In the genomic region with DNA sequence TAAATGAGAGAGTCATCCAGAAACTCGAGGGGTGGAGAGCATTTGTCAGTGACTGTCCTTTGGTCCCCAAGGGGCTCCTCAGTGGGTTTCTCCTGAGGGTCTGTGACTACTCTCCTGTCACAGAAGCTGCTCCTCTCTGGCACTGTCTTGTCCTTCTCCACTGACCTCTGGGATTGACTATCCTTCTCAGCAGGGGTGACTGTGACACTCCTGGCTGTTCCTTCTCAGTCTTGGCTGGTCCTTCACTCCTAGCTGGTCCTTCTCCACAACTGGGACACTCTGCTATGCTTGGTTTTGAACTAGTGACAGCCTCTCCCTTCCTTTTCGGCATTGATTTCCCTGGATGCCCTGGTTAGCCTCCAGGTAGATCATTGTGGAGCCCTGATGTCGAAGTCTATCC, we compare ENCODE assay signal across 19 cellular contexts. TPM values are rescaled to one million over a fixed set of nuclear protein-coding genes. Genes with fewer than 3 reads are reported as not detected.
A peak's percentile ranks its signal among the peaks of the same experiment; 100 is the strongest.
DNase-seq lines count a peak whose midpoint lies in the region; ATAC-seq and TF ChIP-seq lines count a peak whose summit lies in the region.
"Had no signal": no experiment of that assay in that cellular context is flagged by ENCODE, and none has a peak within 500 bp of the region (broad histone marks: within the 10 kb centered on the region; RNA-seq: fewer than 3 reads in every experiment).

No MANE protein-coding gene starts in this region.

- ATAC-seq in heart left ventricle (no peak), left lung (peak; percentile 6), GM19395 (IDR thresholded peaks at IDR 0.05; ENCODE audit: unreplicated experiment) (no peak)
- no peak for ATAC-seq in activated T-cell treated with anti-CD3 and anti-CD28 coated beads, Interleukin-2, amount 50 U/mL, for 4 hours

- peaks cover 46% of the 10 kb centered on the region for H3K4me1 ChIP-seq in cardiac muscle cell (ENCODE audit: low read depth)
- H3K4me1 ChIP-seq in heart left ventricle: peaks cover 0 to 32% (median 20%) of the 10 kb centered on the region in 12 donors
- H3K4me1 ChIP-seq in left lung: peaks cover 0 to 3% of the 10 kb centered on the region in 2 donors
- peaks cover 0 to 22% of the 10 kb centered on the region in 2 donors for H3K4me1 ChIP-seq in thyroid gland
- H3K4me1 ChIP-seq: BLaER1 treated with 17β-estradiol and CSF1 and Interleukin-3, amounts not matched to agents 10 nM and 100 nM had no signal

- WGBS in heart left ventricle, 4 donors: 60 to 66% (median 63%) methylated on average over 3 of the region's 3 CpGs
- 56 to 81% methylated on average over 3 of the region's 3 CpGs for WGBS in thyroid gland, 2 donors

- H3K27ac ChIP-seq in cardiac muscle cell (peak overlapping the region; percentile 99), heart left ventricle (peak overlapping the region in 5 of 12 donors; percentile 43 to 69 (median 61)), left lung (peak overlapping the region in 1 of 2 donors; percentile 26), thyroid gland (peak overlapping the region; percentile 16 to 73 (median 73))
- H3K27ac ChIP-seq: BLaER1 treated with 17β-estradiol and CSF1 and Interleukin-3, amounts not matched to agents 10 nM and 100 nM; GM23248; PC-9 had no signal

- TF ChIP-seq POLR2A in heart left ventricle (IDR thresholded peaks at IDR 0.05): no peak
- TF ChIP-seq POLR2A in thyroid gland (IDR thresholded peaks at IDR 0.05): no peak

- H3K27me3 Mint-ChIP-seq in chondrocyte (ENCODE audit: low read depth): no peaks in the 10 kb centered on the region
- no peaks in the 10 kb centered on the region for H3K27me3 Mint-ChIP-seq in activated T-cell treated with anti-CD3 and anti-CD28 coated beads, Interleukin-2, amount 50 U/mL, for 4 hours (ENCODE audit: low read depth)
- H3K27me3 Mint-ChIP-seq: activated CD4-positive, alpha-beta T cell treated with anti-CD3 and anti-CD28 coated beads, Interleukin-2, amount 10 ng/mL, durations not matched to agents 24 days and 14 days had no signal

- H3K4me3 ChIP-seq in cardiac muscle cell: no peak overlapping the region
- H3K4me3 ChIP-seq in heart left ventricle: no peak overlapping the region
- H3K4me3 ChIP-seq in left lung: no peak overlapping the region
- no peak overlapping the region for H3K4me3 ChIP-seq in thyroid gland (replicated peaks in 1 of 3)
- H3K4me3 ChIP-seq: BLaER1 treated with 17β-estradiol and CSF1 and Interleukin-3, amounts not matched to agents 10 nM and 100 nM; GM23248; PC-9 had no signal

- no peak for TF ChIP-seq CTCF in cardiac muscle cell (IDR thresholded peaks at IDR 0.05; ENCODE audit: low read depth, low read length)
- TF ChIP-seq CTCF in heart left ventricle (IDR thresholded peaks at IDR 0.05): no peak
- TF ChIP-seq CTCF in chondrocyte (IDR thresholded peaks at IDR 0.05): no peak
- no peak for TF ChIP-seq CTCF in left lung (IDR thresholded peaks at IDR 0.05)
- TF ChIP-seq CTCF in thyroid gland (IDR thresholded peaks at IDR 0.05): no peak

- H3K36me3 ChIP-seq in cardiac muscle cell (no peaks in the 10 kb centered on the region), heart left ventricle (peaks cover 0 to 61% (median 34%) of the 10 kb centered on the region in 9 donors), left lung (peaks cover 0 to 81% of the 10 kb centered on the region in 2 donors), thyroid gland (peaks cover 0 to 12% of the 10 kb centered on the region in 2 donors)

- peaks cover 27% of the 10 kb centered on the region for H3K36me3 Mint-ChIP-seq in chondrocyte (ENCODE audit: low read depth)
- H3K36me3 Mint-ChIP-seq in activated T-cell treated with anti-CD3 and anti-CD28 coated beads, Interleukin-2, amount 50 U/mL, for 4 hours (ENCODE audit: insufficient read depth): peaks cover 49% of the 10 kb centered on the region

- intact Hi-C loops in heart left ventricle (cut with DNase I): no loop called here
- intact Hi-C loops in left lung (cut with DNase I): no loop called here
- intact Hi-C loops in thyroid gland (cut with DNase I): no loop called here
- intact Hi-C loops in posterior vena cava (cut with DNase I): no loop called here

- H3K9me3 ChIP-seq in cardiac muscle cell (ENCODE audit: low read depth) (no peaks in the 10 kb centered on the region), heart left ventricle (peaks cover 0 to 12% (median 0%) of the 10 kb centered on the region in 12 donors), left lung (no peaks in the 10 kb centered on the region), thyroid gland (no peaks in the 10 kb centered on the region)

- H3K27ac Mint-ChIP-seq in chondrocyte (ENCODE audit: unreplicated experiment): peak overlapping the region; percentile 37
- H3K27ac Mint-ChIP-seq: activated CD4-positive, alpha-beta T cell treated with anti-CD3 and anti-CD28 coated beads, Interleukin-2, amount 10 ng/mL, durations not matched to agents 24 days and 14 days had no signal

- peaks cover 3% of the 10 kb centered on the region for H3K4me1 Mint-ChIP-seq in chondrocyte (ENCODE audit: low read depth)
- H3K4me1 Mint-ChIP-seq in activated T-cell treated with anti-CD3 and anti-CD28 coated beads, Interleukin-2, amount 50 U/mL, for 4 hours (ENCODE audit: low read depth): no peaks in the 10 kb centered on the region
- H3K4me1 Mint-ChIP-seq: activated CD4-positive, alpha-beta T cell treated with anti-CD3 and anti-CD28 coated beads, Interleukin-2, amount 10 ng/mL, durations not matched to agents 24 days and 14 days had no signal

- H3K4me3 Mint-ChIP-seq in chondrocyte (ENCODE audit: unreplicated experiment): no peak overlapping the region
- H3K4me3 Mint-ChIP-seq in activated T-cell treated with anti-CD3 and anti-CD28 coated beads, Interleukin-2, amount 50 U/mL, for 4 hours: no peak overlapping the region
- H3K4me3 Mint-ChIP-seq: activated CD4-positive, alpha-beta T cell treated with anti-CD3 and anti-CD28 coated beads, Interleukin-2, amount 10 ng/mL, durations not matched to agents 24 days and 14 days had no signal

- DNase-seq in cardiac muscle cell (ENCODE audit: low read depth in 1 of 2, low spot score in 1 of 2) (no peak), heart left ventricle (no peak), chondrocyte (ENCODE audit: low spot score) (no peak), left lung (no peak), thyroid gland (no peak), posterior vena cava (ENCODE audit: low spot score) (no peak)
- DNase-seq in activated T-cell treated with anti-CD3 and anti-CD28 coated beads, Interleukin-2, amount 50 U/mL, for 4 hours: no peak
- DNase-seq: activated CD4-positive, alpha-beta T cell treated with anti-CD3 and anti-CD28 coated beads, Interleukin-2, amount 10 ng/mL, durations not matched to agents 24 days and 14 days; activated naive CD4-positive, alpha-beta T cell; DMS 273 treated with DMSO at 0.1 percent for 48 hours; effector CD8-positive, alpha-beta T cell; GM23248; NCI-H187 treated with DMSO at 0.1 percent for 48 hours; NCI-H2227 treated with DMSO at 0.1 percent for 48 hours; stimulated activated CD4-positive, alpha-beta T cell treated with anti-CD3 and anti-CD28 coated beads, Interleukin-12 subunit alpha, Interleukin-12 subunit beta, amount 100 ng/mL, for 4 hours; T-helper 1 cell had no signal

- no peaks in the 10 kb centered on the region for H3K27me3 ChIP-seq in cardiac muscle cell
- H3K27me3 ChIP-seq in heart left ventricle: no peaks in the 10 kb centered on the region
- no peaks in the 10 kb centered on the region for H3K27me3 ChIP-seq in left lung
- no peaks in the 10 kb centered on the region for H3K27me3 ChIP-seq in thyroid gland
- H3K27me3 ChIP-seq: BLaER1 treated with 17β-estradiol and CSF1 and Interleukin-3, amounts not matched to agents 10 nM and 100 nM had no signal

- peaks cover 3% of the 10 kb centered on the region for H3K9me3 Mint-ChIP-seq in chondrocyte (ENCODE audit: low read depth)
- H3K9me3 Mint-ChIP-seq in activated T-cell treated with anti-CD3 and anti-CD28 coated beads, Interleukin-2, amount 50 U/mL, for 4 hours: no peaks in the 10 kb centered on the region

RNA-seq across cellular contexts. Expression of a gene that starts 33.5 kb away (rescaled TPM):
- 86.5 and 102 TPM in 2 replicates for total RNA-seq in cardiac muscle cell
- polyA plus RNA-seq in cardiac muscle cell: 423 and 459 TPM in 2 replicates
- total RNA-seq in heart left ventricle: 100 to 1,000 TPM in 7 of 9 donors, 10 to 100 TPM in 2; 68.4 to 177 (median 121) TPM
- 100 to 1,000 TPM; 159 to 177 TPM for polyA plus RNA-seq in heart left ventricle
- total RNA-seq in chondrocyte: 153 to 171 TPM (median 170 TPM) in 3 replicates
- 100 to 1,000 TPM; 147 to 163 TPM for total RNA-seq in left lung
- 100 to 1,000 TPM in 2 of 4 donors, 10 to 100 TPM in 2; 76.6 to 113 (median 93.4) TPM for total RNA-seq in thyroid gland
- 10 to 100 TPM; 57.5 to 67.1 (median 64.9) TPM for total RNA-seq in activated T-cell treated with anti-CD3 and anti-CD28 coated beads, Interleukin-2, amount 50 U/mL, for 4 hours
- total RNA-seq in posterior vena cava: 10 to 100 TPM; 91.3 to 91.4 TPM

RNA-seq across cellular contexts. Expression of a gene that starts 38.8 kb away (rescaled TPM):
- 6.7 and 9.9 TPM in 2 replicates for total RNA-seq in cardiac muscle cell
- 11.4 and 15.9 TPM in 2 replicates for polyA plus RNA-seq in cardiac muscle cell
- 10 to 100 TPM in 3 of 9 donors, 1 to 10 TPM in 6; 4.1 to 14.6 (median 8.2) TPM for total RNA-seq in heart left ventricle
- 10 to 100 TPM in 1 of 2 donors, 1 to 10 TPM in 1; 4.0 to 14.0 TPM for polyA plus RNA-seq in heart left ventricle
- 0.58 to 1.6 TPM (median 1.4 TPM) in 3 replicates for total RNA-seq in chondrocyte
- total RNA-seq in left lung: 1 to 10 TPM; 6.5 to 9.1 TPM
- total RNA-seq in thyroid gland: 10 to 100 TPM; 16.9 to 33.0 (median 24.4) TPM
- 10 to 100 TPM; 33.6 to 72.6 (median 38.5) TPM for total RNA-seq in activated T-cell treated with anti-CD3 and anti-CD28 coated beads, Interleukin-2, amount 50 U/mL, for 4 hours
- 1 to 10 TPM; 2.0 to 6.5 TPM for total RNA-seq in posterior vena cava

RNA-seq across cellular contexts. Expression of a gene that starts 51.1 kb away (rescaled TPM):
- 18.5 and 21.0 TPM in 2 replicates for total RNA-seq in cardiac muscle cell
- polyA plus RNA-seq in cardiac muscle cell: 17.9 and 25.0 TPM in 2 replicates
- total RNA-seq in heart left ventricle: 10 to 100 TPM in 5 of 9 donors, 1 to 10 TPM in 4; 7.1 to 14.3 (median 10.1) TPM
- polyA plus RNA-seq in heart left ventricle: 10 to 100 TPM in 1 of 2 donors, 1 to 10 TPM in 1; 4.3 to 11.4 TPM
- total RNA-seq in chondrocyte: 39.0 to 42.2 TPM (median 41.6 TPM) in 3 replicates
- total RNA-seq in left lung: 10 to 100 TPM; 31.8 to 33.3 TPM
- 10 to 100 TPM; 16.7 to 28.1 (median 21.2) TPM for total RNA-seq in thyroid gland
- 10 to 100 TPM; 11.4 to 13.2 (median 12.0) TPM for total RNA-seq in activated T-cell treated with anti-CD3 and anti-CD28 coated beads, Interleukin-2, amount 50 U/mL, for 4 hours
- total RNA-seq in posterior vena cava: 10 to 100 TPM; 24.1 to 30.4 TPM
